In genomic region chr10:37758074-37758473, GRCh38 we compare ENCODE assay signal across 27 cellular contexts.
"Had no signal": no experiment of that assay in that cellular context is flagged by ENCODE, and none has a peak within 500 bp of the region (broad histone marks: within the 10 kb centered on the region; RNA-seq: fewer than 3 reads in every experiment).

No MANE protein-coding gene starts in this region.

- DNase-seq: activated CD4-positive, alpha-beta T cell treated with anti-CD3 and anti-CD28 coated beads, Interleukin-2, amount 10 ng/mL, durations not matched to agents 24 days and 14 days; activated CD4-positive, alpha-beta T cell treated with anti-CD3 and anti-CD28 coated beads, Interleukin-2, amount 50 U/mL, for 4 hours; activated CD8-positive, alpha-beta T cell treated with anti-CD3 and anti-CD28 coated beads for 36 hours; activated effector memory CD4-positive, alpha-beta T cell treated with anti-CD3 and anti-CD28 coated beads, Interleukin-2, amount 50 U/mL, for 16 hours; activated naive CD4-positive, alpha-beta T cell; activated naive CD8-positive, alpha-beta T cell treated with anti-CD3 and anti-CD28 coated beads, Interleukin-2, amount 10 ng/mL, durations not matched to agents 7 days and 5 days; activated T-cell treated with anti-CD3 and anti-CD28 coated beads, Interleukin-2, amount 50 U/mL, for 1 hour; activated T-cell treated with anti-CD3 and anti-CD28 coated beads, Interleukin-2, amount 50 U/mL, for 72 hours; amygdala; body of pancreas; MG63; NCI-H1092; NCI-H1436 treated with DMSO at 0.1 percent for 48 hours; NCI-H1694 treated with DMSO at 0.1 percent for 48 hours; NCI-H2029; NCI-H446; NCI-H510A treated with DMSO at 0.1 percent for 48 hours; NCI-H69; NCI-H82; NK-92 treated with Interleukin-12 subunit alpha and Interleukin-12 subunit beta, amount 100 ng/mL, for 24 hours; Peyer's patch; RPMI8226; SHP77 treated with DMSO at 0.1 percent for 48 hours; SK-N-SH had no signal

- H3K36me3 ChIP-seq: breast epithelium, MG63, Peyer's patch, SJSA1 had no signal

- H3K9ac ChIP-seq: KMS-11, SK-N-SH had no signal

- H3K27me3 ChIP-seq: body of pancreas, breast epithelium, MG63, Peyer's patch, SJSA1 had no signal

- H3K4me3 ChIP-seq: body of pancreas, breast epithelium, MG63, Peyer's patch, SJSA1 had no signal

- H3K27ac ChIP-seq: body of pancreas, breast epithelium, KMS-11, Peyer's patch, SJSA1 had no signal

- H3K9me2 ChIP-seq: SK-N-SH had no signal

- H3K4me1 ChIP-seq: body of pancreas, breast epithelium, Peyer's patch, SJSA1 had no signal

- H3K9me3 ChIP-seq: body of pancreas, MG63, SJSA1, SK-N-SH had no signal

- H3K4me2 ChIP-seq: KMS-11, SK-N-SH had no signal
